28 cellular contexts compared by ENCODE assay signal in genomic region chr7:111556977-111557376, GRCh38.
"Had no signal": no experiment of that assay in that cellular context is flagged by ENCODE, and none has a peak within 500 bp of the region (broad histone marks: within the 10 kb centered on the region; RNA-seq: fewer than 3 reads in every experiment).

No MANE protein-coding gene starts in this region.

- ATAC-seq: effector memory CD8-positive, alpha-beta T cell; esophagus mucosa; gastrocnemius medialis; heart right ventricle; left cardiac atrium; left lung; left ventricle myocardium superior; lower lobe of right lung; mucosa of descending colon had no signal

- FAIRE-seq: endometrium, islet of Langerhans, keratinocyte had no signal

- H3K36me3 ChIP-seq: colonic mucosa had no signal

- H3K4me3 ChIP-seq: colonic mucosa, esophagus squamous epithelium, gastrocnemius medialis, heart right ventricle, left lung, lower lobe of right lung, mucosa of descending colon had no signal

- DNase-seq: colonic mucosa; cortex of kidney; effector CD8-positive, alpha-beta T cell; effector memory CD8-positive, alpha-beta T cell; endodermal cell; erythroblast; esophagus squamous epithelium; foreskin fibroblast; foreskin melanocyte; gastrocnemius medialis; glutamatergic neuron; head of caudate nucleus; heart right ventricle; hippocampal formation; left cardiac atrium; left lung; left ventricle myocardium superior; lower lobe of right lung; mesenchymal stem cell; mucosa of descending colon; naive B cell had no signal

- H3K9me3 Mint-ChIP-seq: dendritic cell treated with granulocyte-macrophage colony-stimulating factor and Interleukin-4, amounts not matched to agents 40 ng/mL and 50 ng/mL, for 4 days; effector memory CD8-positive, alpha-beta T cell; endodermal cell; naive B cell had no signal

- H3K27me3 ChIP-seq: colonic mucosa, esophagus squamous epithelium, gastrocnemius medialis, heart right ventricle, left lung had no signal

- H3K27ac Mint-ChIP-seq: dendritic cell treated with granulocyte-macrophage colony-stimulating factor and Interleukin-4, amounts not matched to agents 40 ng/mL and 50 ng/mL, for 4 days; effector memory CD8-positive, alpha-beta T cell; endodermal cell; mesothelial cell of epicardium had no signal

- H3K9me3 ChIP-seq: colonic mucosa, esophagus squamous epithelium, gastrocnemius medialis, heart right ventricle, left lung, lower lobe of right lung, mucosa of descending colon had no signal

- H3K27ac ChIP-seq: colonic mucosa, epithelial cell of prostate, esophagus squamous epithelium, gastrocnemius medialis, heart right ventricle, left lung, lower lobe of right lung had no signal

- H3K27me3 Mint-ChIP-seq: effector memory CD8-positive, alpha-beta T cell; naive B cell had no signal

- H3K4me1 ChIP-seq: colonic mucosa had no signal

- H3K4me3 Mint-ChIP-seq: dendritic cell treated with granulocyte-macrophage colony-stimulating factor and Interleukin-4, amounts not matched to agents 40 ng/mL and 50 ng/mL, for 4 days; effector memory CD8-positive, alpha-beta T cell; endodermal cell; mesothelial cell of epicardium; naive B cell had no signal
